In the genomic region with DNA sequence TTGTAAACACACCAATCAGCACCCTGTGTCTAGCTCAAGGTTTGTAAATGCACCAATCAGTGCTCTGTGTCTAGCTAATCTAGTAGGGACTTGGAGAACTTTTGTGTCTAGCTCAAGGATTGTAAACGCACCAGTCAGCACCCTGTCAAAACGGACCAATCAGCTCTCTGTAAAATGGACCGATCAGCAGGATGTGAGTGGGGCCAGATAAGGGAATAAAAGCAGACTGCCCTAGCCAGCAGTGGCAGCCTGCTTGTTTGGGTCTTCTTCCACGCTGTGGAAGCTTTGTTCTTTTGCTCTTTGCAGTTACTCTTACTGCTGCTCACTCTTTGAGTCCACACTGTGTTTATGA, we compare ENCODE assay signal across 8 cellular contexts.
A peak's percentile ranks its signal among the peaks of the same experiment; 100 is the strongest.
DNase-seq lines count a peak whose midpoint lies in the region; ATAC-seq and TF ChIP-seq lines count a peak whose summit lies in the region.
"Not testable (repeated sequence)": the region's sequence is repeated elsewhere in the genome, so short reads cannot be mapped to it uniquely, and the experiment has no call there.

No MANE protein-coding gene starts in this region.

- peak overlapping the region; percentile 62; the same call in 1 of the 2 replicates for H3K4me2 ChIP-seq in PC-9

- intact Hi-C loops in CD4-positive, alpha-beta memory T cell (cut with micrococcal nuclease); PC-9 (cut with micrococcal nuclease; ENCODE audit: unreplicated experiment); activated CD4-positive, alpha-beta T cell treated with anti-CD3 and anti-CD28 coated beads, Interleukin-2, amount 10 ng/mL, durations not matched to agents 24 days and 14 days (cut with micrococcal nuclease); left ventricle myocardium inferior (cut with micrococcal nuclease); natural killer cell (cut with micrococcal nuclease): not testable (repeated sequence)

- not testable (repeated sequence) for H3K4me3 ChIP-seq in CD4-positive, alpha-beta memory T cell (ENCODE audit: low read length in 2 of 2); PC-9
- H3K4me3 ChIP-seq in left ventricle myocardium inferior: peak overlapping the region; percentile 70
- peak overlapping the region; percentile 66 for H3K4me3 ChIP-seq in suprapubic skin

- peak overlapping the region in 7 of 8 donors; percentile 17 to 62 (median 37) for H3K4me3 Mint-ChIP-seq in CD4-positive, alpha-beta memory T cell
- H3K4me3 Mint-ChIP-seq in activated CD4-positive, alpha-beta T cell treated with anti-CD3 and anti-CD28 coated beads, Interleukin-2, amount 10 ng/mL, durations not matched to agents 24 days and 14 days: peak overlapping the region; percentile 44
- H3K4me3 Mint-ChIP-seq in activated T-cell treated with anti-CD3 and anti-CD28 coated beads, Interleukin-2, amount 50 U/mL, for 4 hours: peak overlapping the region; percentile 31
- H3K4me3 Mint-ChIP-seq in activated naive CD8-positive, alpha-beta T cell treated with anti-CD3 and anti-CD28 coated beads for 36 hours: peak overlapping the region; percentile 52
- H3K4me3 Mint-ChIP-seq in natural killer cell: peak overlapping the region; percentile 49

- not testable (repeated sequence) for TF ChIP-seq POLR2A in suprapubic skin (IDR thresholded peaks at IDR 0.05)

- H3K27ac ChIP-seq in CD4-positive, alpha-beta memory T cell (ENCODE audit: low read depth, low read length); PC-9; left ventricle myocardium inferior (replicated peaks); suprapubic skin: not testable (repeated sequence)

- not testable (repeated sequence) for H3K9me3 Mint-ChIP-seq in CD4-positive, alpha-beta memory T cell; activated CD4-positive, alpha-beta T cell treated with anti-CD3 and anti-CD28 coated beads, Interleukin-2, amount 10 ng/mL, durations not matched to agents 24 days and 14 days; activated T-cell treated with anti-CD3 and anti-CD28 coated beads, Interleukin-2, amount 50 U/mL, for 4 hours; activated naive CD8-positive, alpha-beta T cell treated with anti-CD3 and anti-CD28 coated beads for 36 hours; natural killer cell

- DNase-seq in CD4-positive, alpha-beta memory T cell; PC-9; activated CD4-positive, alpha-beta T cell treated with anti-CD3 and anti-CD28 coated beads, Interleukin-2, amount 10 ng/mL, durations not matched to agents 24 days and 14 days; activated T-cell treated with anti-CD3 and anti-CD28 coated beads, Interleukin-2, amount 50 U/mL, for 4 hours; activated naive CD8-positive, alpha-beta T cell treated with anti-CD3 and anti-CD28 coated beads for 36 hours; left ventricle myocardium inferior; natural killer cell; suprapubic skin (ENCODE audit: low spot score in 2 of 2): not testable (repeated sequence)

- not testable (repeated sequence) for H3K79me2 ChIP-seq in PC-9 (ENCODE audit: low read depth)

- TF ChIP-seq EP300 in suprapubic skin (IDR thresholded peaks at IDR 0.05): not testable (repeated sequence)

- not testable (repeated sequence) for BruUV-seq in PC-9 (replicated peaks; lab: Mats Ljungman, UMichigan)

- H3K36me3 ChIP-seq in CD4-positive, alpha-beta memory T cell (ENCODE audit: insufficient read depth, low read length); PC-9 (ENCODE audit: low read depth); left ventricle myocardium inferior; suprapubic skin: not testable (repeated sequence)

- H3F3A ChIP-seq in PC-9 (ENCODE audit: insufficient read depth, low read depth): not testable (repeated sequence)

- WGBS in suprapubic skin: 94% methylated on average over 4 of the region's 4 CpGs

- H3K9me3 ChIP-seq in CD4-positive, alpha-beta memory T cell (ENCODE audit: control insufficient read depth in 1 of 2, low read length in 2 of 2); PC-9 (ENCODE audit: insufficient read depth, low read depth); left ventricle myocardium inferior (replicated peaks); suprapubic skin: not testable (repeated sequence)

- H3K4me1 ChIP-seq in CD4-positive, alpha-beta memory T cell (ENCODE audit: insufficient read depth, low read length); PC-9 (replicated peaks; ENCODE audit: insufficient read depth); left ventricle myocardium inferior; suprapubic skin: not testable (repeated sequence)

- peak in 1 of 2 donors; percentile 9 for ATAC-seq in activated T-cell treated with anti-CD3 and anti-CD28 coated beads, Interleukin-2, amount 50 U/mL, for 4 hours
- not testable (repeated sequence) for ATAC-seq in natural killer cell

- H3K36me3 Mint-ChIP-seq in CD4-positive, alpha-beta memory T cell; activated CD4-positive, alpha-beta T cell treated with anti-CD3 and anti-CD28 coated beads, Interleukin-2, amount 10 ng/mL, durations not matched to agents 24 days and 14 days (ENCODE audit: low read depth); activated T-cell treated with anti-CD3 and anti-CD28 coated beads, Interleukin-2, amount 50 U/mL, for 4 hours (ENCODE audit: insufficient read depth); activated naive CD8-positive, alpha-beta T cell treated with anti-CD3 and anti-CD28 coated beads for 36 hours; natural killer cell: not testable (repeated sequence)

- H3K27me3 Mint-ChIP-seq in CD4-positive, alpha-beta memory T cell: peaks cover 1 to 15% of the 10 kb centered on the region in 2 donors
- peaks cover 18% of the 10 kb centered on the region for H3K27me3 Mint-ChIP-seq in activated CD4-positive, alpha-beta T cell treated with anti-CD3 and anti-CD28 coated beads, Interleukin-2, amount 10 ng/mL, durations not matched to agents 24 days and 14 days
- not testable (repeated sequence) for H3K27me3 Mint-ChIP-seq in activated T-cell treated with anti-CD3 and anti-CD28 coated beads, Interleukin-2, amount 50 U/mL, for 4 hours (ENCODE audit: low read depth); activated naive CD8-positive, alpha-beta T cell treated with anti-CD3 and anti-CD28 coated beads for 36 hours
- H3K27me3 Mint-ChIP-seq in natural killer cell (ENCODE audit: low read depth in 2 of 2): peaks cover 7 to 23% of the 10 kb centered on the region in 2 donors

- CTCF ChIA-PET in CD4-positive, alpha-beta memory T cell (lab: Charles Lee; ENCODE audit: partially characterized antibody): interaction anchor here (0.9 to 1.2 kb wide), 3 partner anchors 8 to 42 kb away, joined by 3 to 4 read pairs (median 3); no protein-coding TSS in a partner anchor
- CTCF ChIA-PET in PC-9 (lab: Charles Lee): not testable (repeated sequence)

- H3K9me2 ChIP-seq in PC-9 (ENCODE audit: insufficient read depth): not testable (repeated sequence)

- H3K27me3 ChIP-seq in CD4-positive, alpha-beta memory T cell (ENCODE audit: insufficient read depth, low read length); PC-9 (ENCODE audit: insufficient read depth, low read depth); suprapubic skin: not testable (repeated sequence)
- H3K27me3 ChIP-seq in left ventricle myocardium inferior (ENCODE audit: low read depth): peaks cover 53% of the 10 kb centered on the region

- not testable (repeated sequence) for H3K4me1 Mint-ChIP-seq in CD4-positive, alpha-beta memory T cell; activated CD4-positive, alpha-beta T cell treated with anti-CD3 and anti-CD28 coated beads, Interleukin-2, amount 10 ng/mL, durations not matched to agents 24 days and 14 days; activated T-cell treated with anti-CD3 and anti-CD28 coated beads, Interleukin-2, amount 50 U/mL, for 4 hours (ENCODE audit: low read depth); activated naive CD8-positive, alpha-beta T cell treated with anti-CD3 and anti-CD28 coated beads for 36 hours; natural killer cell

- H2AFZ ChIP-seq in PC-9: not testable (repeated sequence)

- not testable (repeated sequence) for H3K27ac Mint-ChIP-seq in CD4-positive, alpha-beta memory T cell; activated CD4-positive, alpha-beta T cell treated with anti-CD3 and anti-CD28 coated beads, Interleukin-2, amount 10 ng/mL, durations not matched to agents 24 days and 14 days; activated naive CD8-positive, alpha-beta T cell treated with anti-CD3 and anti-CD28 coated beads for 36 hours; natural killer cell

- not testable (repeated sequence) for TF ChIP-seq CTCF in PC-9 (conservative IDR thresholded peaks at IDR 0.05); left ventricle myocardium inferior (IDR thresholded peaks at IDR 0.05; ENCODE audit: borderline replicate concordance); natural killer cell (IDR thresholded peaks at IDR 0.05); suprapubic skin (IDR thresholded peaks at IDR 0.05)

- H4K20me1 ChIP-seq in PC-9 (ENCODE audit: insufficient read depth): not testable (repeated sequence)

- POLR2A ChIA-PET in CD4-positive, alpha-beta memory T cell (lab: Charles Lee; ENCODE audit: partially characterized antibody): interaction anchor here (1.2 to 1.5 kb wide), 2 partner anchors 9 to 12 kb away, joined by 3 to 6 read pairs; no protein-coding TSS in a partner anchor
- POLR2A ChIA-PET in PC-9 (lab: Charles Lee; ENCODE audit: unreplicated experiment): not testable (repeated sequence)
